ENCODE assay signal across 2 cellular contexts in genomic region chr9:133810556-133811195, GRCh38.
TF ChIP-seq lines count a peak whose summit lies in the region.

No MANE protein-coding gene starts in this region.

TF ChIP-seq in SK-N-SH, 30 proteins besides CTCF, POLR2A, EP300 and RAD21 (continued from another document):
- TF ChIP-seq ZBTB33 (IDR thresholded peaks at IDR 0.05; ENCODE audit: borderline replicate concordance, low read depth) (no peak), FOXM1 (IDR thresholded peaks at IDR 0.05; ENCODE audit: low read depth) (no peak), MXI1 (IDR thresholded peaks at IDR 0.05; ENCODE audit: low read depth, low read length) (no peak), NFIC (IDR thresholded peaks at IDR 0.05; ENCODE audit: borderline replicate concordance) (no peak)
- TF ChIP-seq, protein P1, sequence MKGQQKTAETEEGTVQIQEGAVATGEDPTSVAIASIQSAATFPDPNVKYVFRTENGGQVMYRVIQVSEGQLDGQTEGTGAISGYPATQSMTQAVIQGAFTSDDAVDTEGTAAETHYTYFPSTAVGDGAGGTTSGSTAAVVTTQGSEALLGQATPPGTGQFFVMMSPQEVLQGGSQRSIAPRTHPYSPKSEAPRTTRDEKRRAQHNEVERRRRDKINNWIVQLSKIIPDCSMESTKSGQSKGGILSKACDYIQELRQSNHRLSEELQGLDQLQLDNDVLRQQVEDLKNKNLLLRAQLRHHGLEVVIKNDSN (IDR thresholded peaks at IDR 0.05; ENCODE audit: borderline replicate concordance, low read depth) = no peak

TF ChIP-seq in SK-N-SH treated with all-trans-retinoic acid at 6 μM for 48 hours, 23 proteins besides CTCF, POLR2A, EP300 and RAD21 (continued from another document):
- TF ChIP-seq PATZ1 (CRISPR knock-in tag; IDR thresholded peaks at IDR 0.05; ENCODE audit: borderline replicate concordance) (no peak), ZNF8 (CRISPR knock-in tag; IDR thresholded peaks at IDR 0.05) (no peak)
TF ChIP-seq in SK-N-SH treated with all-trans-retinoic acid at 6 μM for 48 hours: peak in this region for 0.
